Comparison of ENCODE assay signal across 8 cellular contexts in genomic region chr17:8223356-8224063, GRCh38. TPM values are rescaled to one million over a fixed set of nuclear protein-coding genes. Genes with fewer than 3 reads are reported as not detected.
A peak's percentile ranks its signal among the peaks of the same experiment; 100 is the strongest.
DNase-seq lines count a peak whose midpoint lies in the region; ATAC-seq and TF ChIP-seq lines count a peak whose summit lies in the region.

No MANE protein-coding gene starts in this region.

- no peak overlapping the region for H4K8ac ChIP-seq in H9 (replicated peaks; ENCODE audit: insufficient read length, low read depth, low read length)

- H3K9me3 Mint-ChIP-seq in CD8-positive, alpha-beta memory T cell, result peaks cover 0 to 17% (median 8%) of the 10 kb centered on the region in 5 donors
- H3K9me3 Mint-ChIP-seq in H9, result peaks cover 14 to 17% of the 10 kb centered on the region in 2 experiments; a peak in 4 of 5 replicates

- in situ Hi-C loops in transverse colon (cut with MboI; ENCODE audit: low pct_ligation_motif_present in 1 of 4, low pct_unique_long_range_greater_than_20kb in 1 of 4, low sequenced_read_pairs in 3 of 4), result no loop called here

- H3K79me2 ChIP-seq in H9 (ENCODE audit: insufficient read depth, low read length), result no peaks in the 10 kb centered on the region

- peak; percentile 27 for TF ChIP-seq POLR2A in transverse colon (IDR thresholded peaks at IDR 0.05)

- no peak overlapping the region for H2AK5ac ChIP-seq in H9 (ENCODE audit: insufficient read length, low read length)

- peak overlapping the region; percentile 98 for H3K4me3 ChIP-seq in CD8-positive, alpha-beta memory T cell (ENCODE audit: low read length)
- H3K4me3 ChIP-seq in esophagus (ENCODE audit: low read depth in 1 of 2, low read length in 2 of 2), result peak overlapping the region; percentile 63 to 66
- H3K4me3 ChIP-seq in transverse colon, result peak overlapping the region; percentile 46 to 82 (median 52)

- ATAC-seq in GM21825 (IDR thresholded peaks at IDR 0.05; ENCODE audit: unreplicated experiment), result no peak

- intact Hi-C loops in transverse colon (cut with DNase I; ENCODE audit: low total_unique reads), result loop anchor here (2.0 kb wide), 1 partner anchor 37 kb away; no protein-coding TSS in a partner anchor

- no peak overlapping the region for H2BK20ac ChIP-seq in H9 (ENCODE audit: low read depth, low read length, poor library complexity, severe bottlenecking)

- no peak for TF ChIP-seq EP300 in transverse colon (IDR thresholded peaks at IDR 0.05; ENCODE audit: low read depth)

- no peak overlapping the region for H3T11ph ChIP-seq in H9 (ENCODE audit: low read length)

- H3K27ac ChIP-seq in CD8-positive, alpha-beta memory T cell (ENCODE audit: low read depth, low read length), result peak overlapping the region; percentile 86
- H3K27ac ChIP-seq in H9 (ENCODE audit: insufficient read length, low read depth, low read length) (no peak overlapping the region), esophagus (ENCODE audit: low read depth in 2 of 2, low read length in 1 of 2) (peak overlapping the region; percentile 99), transverse colon (peak overlapping the region; percentile 95 to 99 (median 98))

- H3K27me3 ChIP-seq in CD8-positive, alpha-beta memory T cell (ENCODE audit: insufficient read depth, low read length, poor library complexity, severe bottlenecking), result no peaks in the 10 kb centered on the region
- H3K27me3 ChIP-seq in H9 (ENCODE audit: insufficient read depth, low read length) (no peaks in the 10 kb centered on the region), esophagus (ENCODE audit: control insufficient read depth in 1 of 2, insufficient read depth in 2 of 2, low read length in 2 of 2) (no peaks in the 10 kb centered on the region), transverse colon (no peaks in the 10 kb centered on the region)

- peaks cover 41% of the 10 kb centered on the region for H3K4me1 ChIP-seq in CD8-positive, alpha-beta memory T cell (ENCODE audit: insufficient read depth, low read length)
- no peaks in the 10 kb centered on the region for H3K4me1 ChIP-seq in H9 (ENCODE audit: insufficient read depth, low read length)
- peaks cover 4 to 7% of the 10 kb centered on the region in 2 donors for H3K4me1 ChIP-seq in esophagus (ENCODE audit: control insufficient read depth in 2 of 2, insufficient read depth in 2 of 2, low read length in 1 of 2)
- H3K4me1 ChIP-seq in transverse colon, result peaks cover 8 to 37% (median 20%) of the 10 kb centered on the region in 4 donors

- peak overlapping the region; percentile 86 to 98 (median 97) for H3K4me3 Mint-ChIP-seq in CD8-positive, alpha-beta memory T cell
- peak overlapping the region; percentile 97 to 100 for H3K4me3 Mint-ChIP-seq in H9

- H3K4me1 Mint-ChIP-seq in CD8-positive, alpha-beta memory T cell, result peaks cover 60 to 78% (median 73%) of the 10 kb centered on the region in 3 donors
- H3K4me1 Mint-ChIP-seq in H9, result peaks cover 14 to 24% of the 10 kb centered on the region in 2 experiments

- H3K18ac ChIP-seq in H9 (ENCODE audit: insufficient read length, low read depth, low read length), result peak overlapping the region; percentile 42

- H3K36me3 ChIP-seq in CD8-positive, alpha-beta memory T cell (ENCODE audit: insufficient read depth, low read length), result peaks cover 17% of the 10 kb centered on the region
- H3K36me3 ChIP-seq in esophagus (ENCODE audit: control insufficient read depth in 2 of 2, insufficient read depth in 2 of 2, low read length in 1 of 2) (peaks cover 0 to 6% of the 10 kb centered on the region in 2 donors), transverse colon (peaks cover 0 to under 1% (median 0%) of the 10 kb centered on the region in 4 donors)

- no peak overlapping the region for H2BK15ac ChIP-seq in H9 (ENCODE audit: low read depth, low read length)

- H2AFZ ChIP-seq in H9 (ENCODE audit: low read length), result no peak overlapping the region

- peaks cover 0 to 31% of the 10 kb centered on the region in 2 donors for H3K27me3 Mint-ChIP-seq in CD8-positive, alpha-beta memory T cell
- peaks cover 25% of the 10 kb centered on the region for H3K27me3 Mint-ChIP-seq in H9 (ENCODE audit: low read depth)

- TF ChIP-seq CTCF in H9 (conservative IDR thresholded peaks at IDR 0.05) (peak; percentile 23; the same call in 2 of the 3 replicates), transverse colon (IDR thresholded peaks at IDR 0.05) (no peak)

- no peak overlapping the region for H3K4ac ChIP-seq in H9 (ENCODE audit: low read depth, low read length)

- no peak overlapping the region for H4K91ac ChIP-seq in H9 (ENCODE audit: insufficient read length, low read depth, low read length)

- peak in 3 of 5 donors; percentile 20 to 70 (median 37) for DNase-seq in CD8-positive, alpha-beta memory T cell
- peak; percentile 91 for DNase-seq in H9
- peak; percentile 82 for DNase-seq in NCI-H748 (lab: John Stamatoyannopoulos, UW; ENCODE audit: unreplicated experiment)
- peak; percentile 24 for DNase-seq in activated CD8-positive, alpha-beta memory T cell treated with anti-CD3 and anti-CD28 coated beads, Interleukin-2, amount 50 U/mL, for 24 hours (ENCODE audit: extremely low read depth)
- peak; percentile 84 for DNase-seq in myocyte (ENCODE audit: low read depth)
- DNase-seq in transverse colon, result peak; percentile 74

- H2BK120ac ChIP-seq in H9 (ENCODE audit: low read depth, low read length, poor library complexity, severe bottlenecking), result no peak overlapping the region

- no peaks in the 10 kb centered on the region for H3K9me3 ChIP-seq in CD8-positive, alpha-beta memory T cell (ENCODE audit: low read length)
- no peaks in the 10 kb centered on the region for H3K9me3 ChIP-seq in H9 (ENCODE audit: control insufficient read depth, low read depth, low read length)
- H3K9me3 ChIP-seq in esophagus (ENCODE audit: control insufficient read depth in 2 of 2, insufficient read depth in 1 of 2, low read depth in 1 of 2, low read length in 1 of 2), result no peaks in the 10 kb centered on the region
- no peaks in the 10 kb centered on the region for H3K9me3 ChIP-seq in transverse colon

- H3K79me1 ChIP-seq in H9 (ENCODE audit: insufficient read depth, low read depth, low read length, poor library complexity, severe bottlenecking), result no peaks in the 10 kb centered on the region

- peaks cover 10% of the 10 kb centered on the region for H3K23me2 ChIP-seq in H9 (ENCODE audit: insufficient read length, low read depth, low read length, poor library complexity, severe bottlenecking)

- peak overlapping the region; percentile 91 for H3K4me2 ChIP-seq in H9 (ENCODE audit: insufficient read depth, insufficient read length, low read length)

- H3K56ac ChIP-seq in H9 (ENCODE audit: insufficient read length, low read depth, low read length), result no peak overlapping the region

- H2BK12ac ChIP-seq in H9 (ENCODE audit: insufficient read length, low read depth, low read length), result no peak overlapping the region

- peak overlapping the region; percentile 50 for H3K9ac ChIP-seq in H9 (ENCODE audit: extremely low read depth, insufficient read length, low read length)

- H4K20me1 ChIP-seq in H9 (ENCODE audit: control insufficient read depth, insufficient read depth, insufficient read length), result no peaks in the 10 kb centered on the region

- H2BK5ac ChIP-seq in H9 (ENCODE audit: insufficient read length, low read length), result no peak overlapping the region

- H3K23ac ChIP-seq in H9 (ENCODE audit: insufficient read length, low read depth, low read length), result no peak overlapping the region

- no peak overlapping the region for H4K5ac ChIP-seq in H9 (ENCODE audit: insufficient read length, low read depth, low read length)

- peaks cover 6 to 53% (median 9%) of the 10 kb centered on the region in 3 donors for H3K36me3 Mint-ChIP-seq in CD8-positive, alpha-beta memory T cell
- H3K36me3 Mint-ChIP-seq in H9 (ENCODE audit: insufficient read depth in 1 of 3, low read depth in 3 of 3), result peaks cover 10 to 20% (median 11%) of the 10 kb centered on the region in 3 experiments; a peak in 6 of 7 replicates

- peak overlapping the region; percentile 94 to 100 (median 96) for H3K27ac Mint-ChIP-seq in CD8-positive, alpha-beta memory T cell
- H3K27ac Mint-ChIP-seq in H9, result peak overlapping the region; percentile 95 to 100 (median 99)

- WGBS in H9 (ENCODE audit: extremely low coverage, insufficient read length, low lambda C conversion rate), result no CpG with 5 or more reads among the region's 27 CpGs
- 6 to 7% methylated on average over 24 to 27 of the region's 27 CpGs for WGBS in esophagus, 2 donors
- 9% methylated on average over 27 of the region's 27 CpGs; no CpG with 5 or more reads in 1 of the 2 donors for WGBS in transverse colon (ENCODE audit: low coverage in 1 of 2), 2 donors

- peak overlapping the region; percentile 25; the same call in 1 of the 2 replicates for H3K14ac ChIP-seq in H9 (ENCODE audit: insufficient read depth, low read length)

- POLR2A ChIA-PET in CD8-positive, alpha-beta memory T cell (lab: Charles Lee), result interaction anchor here (0.6 to 8.4 kb wide), 11 partner anchors 13 to 104 kb away, joined by 3 to 149 read pairs (median 17); partner anchors contain the start of genes ALOXE3, AURKB, BORCS6 and CTC1

- CTCF ChIA-PET in CD8-positive, alpha-beta memory T cell (lab: Charles Lee), result interaction anchor here (1.0 to 5.6 kb wide), 14 partner anchors 14 to 104 kb away, joined by 3 to 63 read pairs (median 12); partner anchors contain the start of genes BORCS6, CTC1, PFAS and RANGRF

RNA-seq across cellular contexts. Expression of gene AURKB, which starts 13.1 kb away (rescaled TPM):
- 10 to 100 TPM; 88.1 to 94.4 TPM for total RNA-seq in CD8-positive, alpha-beta memory T cell
- polyA plus RNA-seq in CD8-positive, alpha-beta memory T cell, result 0.63 TPM
- total RNA-seq in H9 (2021) (160 and 171 TPM in 2 replicates), myocyte (1.3 and 2.0 TPM in 2 replicates), transverse colon (1 to 10 TPM; 2.2 to 8.6 (median 5.6) TPM)
- 10 to 100 TPM; 25.3 to 28.3 TPM for polyA plus RNA-seq in esophagus
- 0.29 TPM for polyA plus RNA-seq in myocyte (2012)

RNA-seq across cellular contexts. Expression of gene CTC1, which starts 24.3 kb away (rescaled TPM):
- 10 to 100 TPM; 69.2 to 70.2 TPM for total RNA-seq in CD8-positive, alpha-beta memory T cell
- polyA plus RNA-seq in CD8-positive, alpha-beta memory T cell, result 36.8 TPM
- total RNA-seq in H9 (2021) (36.9 and 37.0 TPM in 2 replicates), myocyte (2.9 and 3.8 TPM in 2 replicates), transverse colon (100 to 1,000 TPM in 1 of 4 donors, 10 to 100 TPM in 3; 19.9 to 139 (median 31.7) TPM)
- polyA plus RNA-seq in esophagus, result 10 to 100 TPM in 1 of 2 donors, 1 to 10 TPM in 1; 7.3 to 20.5 TPM
- 5.1 TPM for polyA plus RNA-seq in myocyte (2012)

RNA-seq across cellular contexts. Expression of gene PFAS, which starts 25.6 kb away (rescaled TPM):
- 100 to 1,000 TPM; 167 to 168 TPM for total RNA-seq in CD8-positive, alpha-beta memory T cell
- polyA plus RNA-seq in CD8-positive, alpha-beta memory T cell, result 17.7 TPM
- total RNA-seq in H9 (2021) (224 and 228 TPM in 2 replicates), myocyte (16.1 and 20.6 TPM in 2 replicates), transverse colon (10 to 100 TPM in 2 of 4 donors, 1 to 10 TPM in 1, under 1 TPM in 1; 0.75 to 24.9 (median 8.9) TPM)
- 10 to 100 TPM in 1 of 2 donors, 1 to 10 TPM in 1; 8.1 to 16.2 TPM for polyA plus RNA-seq in esophagus
- polyA plus RNA-seq in myocyte (2012), result 10.9 TPM

RNA-seq across cellular contexts. Expression of gene BORCS6, which starts 33.5 kb away (rescaled TPM):
- 1 to 10 TPM; 8.1 to 8.8 TPM for total RNA-seq in CD8-positive, alpha-beta memory T cell
- 30.0 TPM for polyA plus RNA-seq in CD8-positive, alpha-beta memory T cell
- total RNA-seq in H9 (2021), result 3.1 and 3.4 TPM in 2 replicates
- polyA plus RNA-seq in esophagus, result 1 to 10 TPM; 3.3 to 8.2 TPM
- total RNA-seq in myocyte, result 13.1 and 14.0 TPM in 2 replicates
- polyA plus RNA-seq in myocyte (2012), result 7.6 TPM
- 10 to 100 TPM in 3 of 4 donors, 1 to 10 TPM in 1; 3.2 to 17.1 (median 12.7) TPM for total RNA-seq in transverse colon

RNA-seq across cellular contexts. Expression of gene TMEM107, which starts 47.3 kb away (rescaled TPM):
- total RNA-seq in CD8-positive, alpha-beta memory T cell, result 10 to 100 TPM; 21.3 to 22.4 TPM
- polyA plus RNA-seq in CD8-positive, alpha-beta memory T cell, result 50.7 TPM
- total RNA-seq in H9 (2021) (12.7 and 14.3 TPM in 2 replicates), myocyte (11.5 and 15.9 TPM in 2 replicates), transverse colon (10 to 100 TPM in 2 of 4 donors, 1 to 10 TPM in 2; 1.5 to 74.6 (median 18.3) TPM)
- 1 to 10 TPM; 5.6 to 8.9 TPM for polyA plus RNA-seq in esophagus
- 26.8 TPM for polyA plus RNA-seq in myocyte (2012)

Comparison
In these comparisons a context has a peak if more than half of its experiments do, and no peak if none do; other contexts are left out.
1. DNase-seq: peak in every context shown above with its lines; median percentile 91 in H9; 84 in myocyte; 82 in NCI-H748; 74 in transverse colon; 37 in CD8-positive, alpha-beta memory T cell; 24 in activated CD8-positive, alpha-beta memory T cell treated with anti-CD3 and anti-CD28 coated beads, Interleukin-2, amount 50 U/mL, for 24 hours.
2. RNA of gene AURKB, which starts 13.1 kb away (total RNA-seq): 160 to 171 TPM in H9 and 88.1 to 94.4 TPM in CD8-positive, alpha-beta memory T cell; 2.2 to 8.6 TPM in transverse colon and 1.3 to 2.0 TPM in myocyte; every median in the first group is over 4 times any median in the second.
3. Peak in every context shown above with its lines, with median percentiles within 50 percentile points of each other: H3K4me3 ChIP-seq.